In genomic region chr12:57853864-57854556, GRCh38 we compare ENCODE assay signal across 1 cellular context.
TF ChIP-seq lines count a peak whose summit lies in the region.

No MANE protein-coding gene starts in this region.

TF ChIP-seq in H1, 55 proteins besides CTCF, POLR2A, EP300 and RAD21:
- TF ChIP-seq TBP (IDR thresholded peaks at IDR 0.05; ENCODE audit: low read depth, low read length) (no peak), TAF1 (IDR thresholded peaks at IDR 0.05; ENCODE audit: low read depth, low read length) (no peak), CBX8 (IDR thresholded peaks at IDR 0.05; ENCODE audit: borderline replicate concordance, low read depth, low read length) (no peak), SIN3A (conservative IDR thresholded peaks at IDR 0.05 in 1 of 2, IDR thresholded peaks at IDR 0.05 in 1 of 2; ENCODE audit: low read depth in 1 of 2, low read length in 2 of 2) (no peak), CHD1 (IDR thresholded peaks at IDR 0.05; ENCODE audit: low read depth, low read length) (no peak), ASH2L (IDR thresholded peaks at IDR 0.05; ENCODE audit: low read length) (no peak), RFX5 (IDR thresholded peaks at IDR 0.05; ENCODE audit: borderline replicate concordance, low read depth, low read length) (no peak)
- TF ChIP-seq, protein P1, sequence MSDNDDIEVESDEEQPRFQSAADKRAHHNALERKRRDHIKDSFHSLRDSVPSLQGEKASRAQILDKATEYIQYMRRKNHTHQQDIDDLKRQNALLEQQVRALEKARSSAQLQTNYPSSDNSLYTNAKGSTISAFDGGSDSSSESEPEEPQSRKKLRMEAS (IDR thresholded peaks at IDR 0.05), result no peak
